17 cellular contexts compared by ENCODE assay signal in the genomic region with DNA sequence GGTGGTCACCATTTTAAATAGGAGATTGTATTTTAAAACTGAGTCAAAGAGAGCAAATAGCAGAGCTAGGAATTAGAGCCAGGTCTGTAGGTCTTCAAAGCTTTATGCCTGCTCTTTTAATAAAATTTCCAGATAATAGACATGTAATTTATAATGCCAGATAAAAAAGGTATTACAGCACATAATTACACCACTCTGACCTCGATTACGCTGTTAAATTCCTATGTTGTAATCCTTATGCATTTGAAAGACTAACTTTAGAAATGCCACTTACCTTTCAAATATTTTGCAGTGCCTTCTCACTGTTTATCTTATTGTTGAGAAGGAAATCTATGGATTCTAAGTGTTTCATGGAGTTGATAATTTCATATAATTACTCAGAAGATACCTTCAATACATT.
DNase-seq lines count a peak whose midpoint lies in the region; ATAC-seq, FAIRE-seq and TF ChIP-seq lines count a peak whose summit lies in the region.
"Had no signal": no experiment of that assay in that cellular context is flagged by ENCODE, and none has a peak within 500 bp of the region (broad histone marks: within the 10 kb centered on the region; RNA-seq: fewer than 3 reads in every experiment).

No MANE protein-coding gene starts in this region.

- H3K27me3 ChIP-seq in neutrophil: no peaks in the 10 kb centered on the region
- H3K27me3 ChIP-seq in thyroid gland: no peaks in the 10 kb centered on the region

- H3K9me3 ChIP-seq in HEK293 (ENCODE audit: control insufficient read depth, insufficient read depth, low read depth, low read length) (no peaks in the 10 kb centered on the region), neutrophil (no peaks in the 10 kb centered on the region), thyroid gland (no peaks in the 10 kb centered on the region)

- CTCF ChIA-PET in HEK293 (lab: Yijun Ruan, JAX): interaction anchor here (0.6 to 1.3 kb wide), 2 partner anchors 110 to 211 kb away, joined by 3 to 4 read pairs; no protein-coding TSS in a partner anchor

- H3K36me3 ChIP-seq in HEK293 (ENCODE audit: control insufficient read depth in 2 of 2, insufficient read depth in 1 of 2, low read length in 2 of 2) (no peaks in the 10 kb centered on the region), neutrophil (no peaks in the 10 kb centered on the region), thyroid gland (no peaks in the 10 kb centered on the region)

- no peak for ATAC-seq in GM21515 (IDR thresholded peaks at IDR 0.05; ENCODE audit: unreplicated experiment)
- ATAC-seq: CD8-positive, alpha-beta T cell; GM23338; HCT116 had no signal

- TF ChIP-seq POLR2A in thyroid gland (IDR thresholded peaks at IDR 0.05): no peak

- peaks cover 15% of the 10 kb centered on the region for H3K4me1 ChIP-seq in HEK293 (ENCODE audit: control insufficient read depth, insufficient read depth, low read length)
- H3K4me1 ChIP-seq in neutrophil (ENCODE audit: control insufficient read depth in 1 of 2, insufficient read depth in 1 of 2, low read depth in 1 of 2, low read length in 1 of 2): peaks cover 35 to 36% of the 10 kb centered on the region in 2 experiments
- H3K4me1 ChIP-seq in thyroid gland: peaks cover 0 to 2% of the 10 kb centered on the region in 2 donors
- H3K4me1 ChIP-seq: BLaER1 had no signal

- WGBS in thyroid gland, 2 donors: 90 to 95% methylated on average over 2 of the region's 2 CpGs

- TF ChIP-seq CTCF in D721Med (IDR thresholded peaks at IDR 0.05; ENCODE audit: insufficient read depth, missing control alignments) (no peak), HEK293 (tag by site-specific recombination; IDR thresholded peaks at IDR 0.05) (no peak), neutrophil (IDR thresholded peaks at IDR 0.05) (no peak), thyroid gland (IDR thresholded peaks at IDR 0.05) (no peak)

- DNase-seq in D721Med (ENCODE audit: insufficient read length, low spot score) (no peak), thyroid gland (no peak)
- no peak for DNase-seq in activated CD4-positive, alpha-beta T cell treated with anti-CD3 and anti-CD28 coated beads for 1 hour
- DNase-seq: CD4-positive, CD25-positive, alpha-beta regulatory T cell; CD8-positive, alpha-beta T cell; DMS53; DMS79 treated with DMSO at 0.1 percent for 48 hours; H9; HFFc6 had no signal

- H3K27ac ChIP-seq in HEK293 (ENCODE audit: extremely low read depth, low read depth, low read length): no peak overlapping the region
- H3K27ac ChIP-seq in neutrophil: peak overlapping the region; percentile 24
- no peak overlapping the region for H3K27ac ChIP-seq in thyroid gland
- H3K27ac ChIP-seq: BLaER1, C4-2B had no signal

- POLR2A ChIA-PET in HEK293 (lab: Yijun Ruan, JAX): no interaction called here

- intact Hi-C loops in thyroid gland (cut with DNase I): no loop called here

- FAIRE-seq in D721Med (lab: Jason Lieb, UNC): peak; percentile 48
- FAIRE-seq: GM12892 had no signal

- no peak overlapping the region for H3K4me3 ChIP-seq in HEK293 (ENCODE audit: low read depth, low read length)
- H3K4me3 ChIP-seq in neutrophil (ENCODE audit: low read depth in 1 of 2, low read length in 1 of 2): no peak overlapping the region
- H3K4me3 ChIP-seq in thyroid gland (replicated peaks in 1 of 3): no peak overlapping the region
- H3K4me3 ChIP-seq: BLaER1, GM23338 had no signal

TF ChIP-seq in HEK293, 187 proteins besides CTCF, POLR2A, EP300 and RAD21:
- TF ChIP-seq PRDM4 (tag by site-specific recombination; IDR thresholded peaks at IDR 0.05) (no peak), ZNF610 (tag by site-specific recombination; IDR thresholded peaks at IDR 0.05; ENCODE audit: borderline replicate concordance) (no peak), ZNF335 (tag by site-specific recombination; conservative IDR thresholded peaks at IDR 0.05) (peak; percentile 23)
